Comparison of ENCODE assay signal across 2 cellular contexts in genomic region chr17:81986606-81987005, GRCh38.
TF ChIP-seq lines count a peak whose summit lies in the region.

No MANE protein-coding gene starts in this region.

TF ChIP-seq in HepG2, 621 proteins besides CTCF, POLR2A, EP300 and RAD21:
- TF ChIP-seq AGO2 (optimal IDR thresholded peaks at IDR 0.05; ENCODE audit: low read depth, low read length), result peak; percentile 67
- TF ChIP-seq NFE2L2 (IDR thresholded peaks at IDR 0.05; ENCODE audit: low read length), result no peak
- peak; percentile 71 for TF ChIP-seq RBFOX2 (IDR thresholded peaks at IDR 0.05; ENCODE audit: low read depth, low read length)

TF ChIP-seq in WTC11, 78 proteins besides CTCF, POLR2A, EP300 and RAD21:
- TF ChIP-seq ELF4 (CRISPR knock-in tag; IDR thresholded peaks at IDR 0.05; ENCODE audit: low read depth) (no peak), TEAD4 (CRISPR knock-in tag; IDR thresholded peaks at IDR 0.05) (no peak), NR2C2 (CRISPR knock-in tag; IDR thresholded peaks at IDR 0.05) (no peak), TEAD1 (CRISPR knock-in tag; IDR thresholded peaks at IDR 0.05) (no peak)
